Comparison of ENCODE assay signal across 29 cellular contexts in the genomic region with DNA sequence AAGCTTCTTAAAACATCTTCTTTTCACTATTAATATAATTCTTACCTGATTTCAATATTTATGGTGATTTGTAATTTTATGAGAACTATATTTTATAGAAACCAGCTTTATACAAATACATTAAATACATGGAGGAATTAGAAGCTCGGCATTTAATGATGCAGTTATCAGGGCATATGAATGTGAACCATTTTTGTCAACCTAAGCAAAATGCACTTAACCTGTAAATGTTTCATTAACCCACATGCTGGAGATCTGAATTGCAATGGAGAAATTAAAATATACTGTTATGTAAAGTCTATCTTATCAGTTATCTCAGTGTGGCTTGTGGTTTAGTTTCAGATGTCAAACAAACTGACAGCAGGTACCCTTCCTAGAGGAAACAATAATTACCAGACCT.
"Had no signal": no experiment of that assay in that cellular context is flagged by ENCODE, and none has a peak within 500 bp of the region (broad histone marks: within the 10 kb centered on the region; RNA-seq: fewer than 3 reads in every experiment).

No MANE protein-coding gene starts in this region.

- H3K79me2 ChIP-seq: parathyroid adenoma had no signal

- H3K4me2 ChIP-seq: neural progenitor cell had no signal

- ATAC-seq: naive thymus-derived CD4-positive, alpha-beta T cell; natural killer cell; psoas muscle; right cardiac atrium; sciatic nerve; stimulated activated effector memory CD8-positive, alpha-beta T cell treated with anti-CD3 and anti-CD28 coated beads, Interleukin-12 subunit alpha, Interleukin-12 subunit beta, amount 100 ng/mL, for 72 hours; stimulated activated naive B cell treated with anti-CD40 and anti-IgM and Interleukin-4, amounts not matched to agents 10 μg/mL and 1 μg/mL and 100 μg/mL, for 72 hours had no signal

- H3K27ac Mint-ChIP-seq: naive thymus-derived CD4-positive, alpha-beta T cell; natural killer cell; nephron; neural progenitor cell; progenitor cell of endocrine pancreas; stimulated activated effector memory CD8-positive, alpha-beta T cell treated with anti-CD3 and anti-CD28 coated beads, Interleukin-12 subunit alpha, Interleukin-12 subunit beta, amount 100 ng/mL, for 72 hours; stimulated activated naive B cell treated with anti-CD40 and anti-IgM and Interleukin-4, amounts not matched to agents 10 μg/mL and 1 μg/mL and 100 μg/mL, for 72 hours; stimulated activated naive CD8-positive, alpha-beta T cell treated with anti-CD3 and anti-CD28 coated beads, Interleukin-15, Interleukin-2, amounts not matched to agents 100 ng/mL and 50 ng/mL, for 24 hours had no signal

- H3K9ac ChIP-seq: neural progenitor cell, parathyroid adenoma had no signal

- H3K4me3 Mint-ChIP-seq: naive thymus-derived CD4-positive, alpha-beta T cell; natural killer cell; nephron; neural progenitor cell; stimulated activated effector memory CD8-positive, alpha-beta T cell treated with anti-CD3 and anti-CD28 coated beads, Interleukin-12 subunit alpha, Interleukin-12 subunit beta, amount 100 ng/mL, for 72 hours; stimulated activated naive B cell treated with anti-CD40 and anti-IgM and Interleukin-4, amounts not matched to agents 10 μg/mL and 1 μg/mL and 100 μg/mL, for 72 hours; stimulated activated naive CD8-positive, alpha-beta T cell treated with anti-CD3 and anti-CD28 coated beads, Interleukin-15, Interleukin-2, amounts not matched to agents 100 ng/mL and 50 ng/mL, for 24 hours had no signal

- H3K27me3 Mint-ChIP-seq: naive thymus-derived CD4-positive, alpha-beta T cell; progenitor cell of endocrine pancreas; stimulated activated naive B cell treated with anti-CD40 and anti-IgM and Interleukin-4, amounts not matched to agents 10 μg/mL and 1 μg/mL and 100 μg/mL, for 72 hours; stimulated activated naive CD8-positive, alpha-beta T cell treated with anti-CD3 and anti-CD28 coated beads, Interleukin-15, Interleukin-2, amounts not matched to agents 100 ng/mL and 50 ng/mL, for 24 hours had no signal

- H3K4me1 ChIP-seq: neural progenitor cell, parathyroid adenoma, psoas muscle, stomach, thyroid gland, tibial nerve, upper lobe of left lung, vagina had no signal

- FAIRE-seq: urothelium cell line had no signal

- H3K4me3 ChIP-seq: neural progenitor cell, ovary, psoas muscle, skin epidermis, stomach, thoracic aorta, thyroid gland, tibial nerve, upper lobe of left lung, vagina had no signal

- H3K4me1 Mint-ChIP-seq: naive thymus-derived CD4-positive, alpha-beta T cell; natural killer cell; nephron; neural progenitor cell; stimulated activated effector memory CD8-positive, alpha-beta T cell treated with anti-CD3 and anti-CD28 coated beads, Interleukin-12 subunit alpha, Interleukin-12 subunit beta, amount 100 ng/mL, for 72 hours; stimulated activated naive B cell treated with anti-CD40 and anti-IgM and Interleukin-4, amounts not matched to agents 10 μg/mL and 1 μg/mL and 100 μg/mL, for 72 hours had no signal

- H3K36me3 ChIP-seq: neural progenitor cell, ovary, stomach, thoracic aorta, thyroid gland, tibial nerve, upper lobe of left lung, vagina had no signal

- H3K9me3 ChIP-seq: ovary, psoas muscle, stomach, thoracic aorta, thyroid gland, tibial nerve, upper lobe of left lung, vagina had no signal

- H3K27me3 ChIP-seq: neural progenitor cell, ovary, stomach, thyroid gland, tibial nerve, upper lobe of left lung, vagina had no signal

- H2AFZ ChIP-seq: neural progenitor cell, parathyroid adenoma had no signal

- DNase-seq: naive thymus-derived CD4-positive, alpha-beta T cell; natural killer cell; occipital lobe; ovary; posterior cingulate gyrus; psoas muscle; right cardiac atrium; stimulated activated CD4-positive, alpha-beta T cell treated with anti-CD3 and anti-CD28 coated beads, Interleukin-12 subunit alpha, Interleukin-12 subunit beta, amount 100 ng/mL, for 4 hours; stimulated activated CD4-positive, alpha-beta T cell treated with anti-CD3 and anti-CD28 coated beads, Interleukin-2, amount 100 ng/mL, for 24 hours; stimulated activated CD4-positive, alpha-beta T cell treated with anti-CD3 and anti-CD28 coated beads, Interleukin-2, amount 100 ng/mL, for 48 hours; stimulated activated CD4-positive, alpha-beta T cell treated with anti-CD3 and anti-CD28 coated beads, Interleukin-4, amount 100 ng/mL, for 24 hours; stimulated activated naive B cell treated with anti-CD40 and anti-IgM and Interleukin-4, amounts not matched to agents 10 μg/mL and 1 μg/mL and 100 μg/mL, for 72 hours; stimulated activated naive CD4-positive, alpha-beta T cell treated with Interleukin-2 at 50 U/mL for 16 hours; stomach; thyroid gland; trophoblast cell; upper lobe of left lung had no signal

- H3K27ac ChIP-seq: neural progenitor cell, ovary, parathyroid adenoma, psoas muscle, skin epidermis, stomach, thoracic aorta, thyroid gland, tibial nerve, upper lobe of left lung, vagina had no signal

- H3K36me3 Mint-ChIP-seq: naive thymus-derived CD4-positive, alpha-beta T cell; neural progenitor cell; stimulated activated effector memory CD8-positive, alpha-beta T cell treated with anti-CD3 and anti-CD28 coated beads, Interleukin-12 subunit alpha, Interleukin-12 subunit beta, amount 100 ng/mL, for 72 hours; stimulated activated naive B cell treated with anti-CD40 and anti-IgM and Interleukin-4, amounts not matched to agents 10 μg/mL and 1 μg/mL and 100 μg/mL, for 72 hours had no signal
